11 cellular contexts compared by ENCODE assay signal in the genomic region with DNA sequence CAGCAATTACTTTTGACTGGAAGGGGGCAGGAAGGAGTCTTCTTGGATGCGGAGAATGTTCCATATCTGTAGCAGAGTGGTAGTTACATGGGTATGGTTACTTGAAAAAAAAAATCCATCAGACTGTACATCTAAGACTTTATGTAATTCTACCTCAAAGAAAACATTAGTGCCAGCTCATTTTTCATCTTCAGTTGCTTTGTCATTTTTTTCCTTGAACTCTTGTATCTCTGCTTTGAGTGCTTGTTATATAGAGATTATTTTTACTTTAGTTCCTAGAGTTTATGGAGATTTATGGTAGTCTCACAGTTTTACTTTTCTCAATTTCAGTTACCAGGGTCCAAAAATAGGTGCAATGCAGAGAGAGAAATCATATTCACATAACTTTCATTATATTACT.
"Had no signal": no experiment of that assay in that cellular context is flagged by ENCODE, and none has a peak within 500 bp of the region (broad histone marks: within the 10 kb centered on the region; RNA-seq: fewer than 3 reads in every experiment).

No MANE protein-coding gene starts in this region.

- FAIRE-seq: H1, H54 had no signal

- DNase-seq: GM23248, GOT3, H7, H9, HCEC 1CT, HFFc6 had no signal

- H3K4me3 ChIP-seq: GM23248, GM23338, HAP-1 had no signal

- ATAC-seq: GM23338, HCT116 had no signal

- H3K36me3 ChIP-seq: HAP-1 had no signal

- H3K9ac ChIP-seq: GM23248 had no signal

- H2AFZ ChIP-seq: GM23248, GM23338 had no signal

- H3K4me2 ChIP-seq: GM23338 had no signal

- H3K27ac ChIP-seq: GM23248 had no signal

- H3K9me3 ChIP-seq: HAP-1 had no signal

- H3K4me1 ChIP-seq: HAP-1 had no signal
